In genomic region chr17:30970757-30971567, GRCh38 we compare ENCODE assay signal across 8 cellular contexts. TPM values are rescaled to one million over a fixed set of nuclear protein-coding genes. Genes with fewer than 3 reads are reported as not detected.
DNase-seq lines count a peak whose midpoint lies in the region; ATAC-seq and TF ChIP-seq lines count a peak whose summit lies in the region.

A gene with protein sequence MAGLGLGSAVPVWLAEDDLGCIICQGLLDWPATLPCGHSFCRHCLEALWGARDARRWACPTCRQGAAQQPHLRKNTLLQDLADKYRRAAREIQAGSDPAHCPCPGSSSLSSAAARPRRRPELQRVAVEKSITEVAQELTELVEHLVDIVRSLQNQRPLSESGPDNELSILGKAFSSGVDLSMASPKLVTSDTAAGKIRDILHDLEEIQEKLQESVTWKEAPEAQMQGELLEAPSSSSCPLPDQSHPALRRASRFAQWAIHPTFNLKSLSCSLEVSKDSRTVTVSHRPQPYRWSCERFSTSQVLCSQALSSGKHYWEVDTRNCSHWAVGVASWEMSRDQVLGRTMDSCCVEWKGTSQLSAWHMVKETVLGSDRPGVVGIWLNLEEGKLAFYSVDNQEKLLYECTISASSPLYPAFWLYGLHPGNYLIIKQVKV (plus strand): TSS chr17:30971039. CDS start chr17:30971074, 35 bp downstream.

- intact Hi-C loops in thyroid gland (cut with DNase I), result no loop called here

- DNase-seq in CD1c-positive myeloid dendritic cell (ENCODE audit: extremely low spot score) (peak; percentile 76), HPDE6-E6E7 (ENCODE audit: extremely low spot score) (peak; percentile 89), SJCRH30 (peak; percentile 56 to 65), glomerular endothelial cell (ENCODE audit: extremely low read depth, low read depth, low spot score) (no peak), omental fat pad (ENCODE audit: low spot score) (peak; percentile 50), thyroid gland (peak; percentile 90 to 91)
- peak; percentile 66 to 75 for DNase-seq in activated naive CD4-positive, alpha-beta T cell treated with anti-CD3 and anti-CD28 coated beads, Interleukin-2, amount 50 U/mL, for 72 hours (ENCODE audit: low spot score in 2 of 2)

- peak in 1 of 3 donors; percentile 42 for TF ChIP-seq CTCF in omental fat pad (IDR thresholded peaks at IDR 0.05)
- peak in 5 of 6 experiments; percentile 11 to 73 (median 44) for TF ChIP-seq CTCF in thyroid gland (IDR thresholded peaks at IDR 0.05)

- H3K27ac ChIP-seq in SJCRH30, result peak within 1 kb of the TSS; percentile 32; the same call in 1 of the 2 replicates
- H3K27ac ChIP-seq in thyroid gland, result peak within 1 kb of the TSS; percentile 79 to 95 (median 88)

- H3K9me3 ChIP-seq in SJCRH30 (replicated peaks) (no peaks in the 10 kb centered on the region), thyroid gland (no peaks in the 10 kb centered on the region)

- peaks cover 0 to 5% of the 10 kb centered on the region in 2 donors for H3K9me3 Mint-ChIP-seq in activated naive CD4-positive, alpha-beta T cell treated with anti-CD3 and anti-CD28 coated beads, Interleukin-2, amount 50 U/mL, for 72 hours

- peaks cover 28 to 30% of the 10 kb centered on the region in 2 donors for H3K36me3 Mint-ChIP-seq in activated naive CD4-positive, alpha-beta T cell treated with anti-CD3 and anti-CD28 coated beads, Interleukin-2, amount 50 U/mL, for 72 hours

- TF ChIP-seq POLR2A in thyroid gland (IDR thresholded peaks at IDR 0.05), result peak; percentile 84 to 96

- peak within 1 kb of the TSS; percentile 95 to 96 for H3K27ac Mint-ChIP-seq in activated naive CD4-positive, alpha-beta T cell treated with anti-CD3 and anti-CD28 coated beads, Interleukin-2, amount 50 U/mL, for 72 hours

- H3K27me3 ChIP-seq in SJCRH30 (no peaks in the 10 kb centered on the region), thyroid gland (no peaks in the 10 kb centered on the region)

- 0 to 1% methylated on average over 43 to 50 of the region's 70 CpGs for WGBS in thyroid gland, 2 donors

- no peaks in the 10 kb centered on the region for H3K4me1 ChIP-seq in SJCRH30
- H3K4me1 ChIP-seq in thyroid gland, result peaks cover 6 to 25% of the 10 kb centered on the region in 2 donors

- no peaks in the 10 kb centered on the region for H3K36me3 ChIP-seq in SJCRH30
- H3K36me3 ChIP-seq in thyroid gland, result no peaks in the 10 kb centered on the region

- peak within 1 kb of the TSS; percentile 58 for H3K4me3 ChIP-seq in SJCRH30
- peak within 1 kb of the TSS; percentile 7 to 83 (median 63) for H3K4me3 ChIP-seq in thyroid gland (replicated peaks in 1 of 3)

- ATAC-seq in GM19351 (IDR thresholded peaks at IDR 0.05; ENCODE audit: unreplicated experiment), result peak; percentile 66
- ATAC-seq in activated naive CD4-positive, alpha-beta T cell treated with anti-CD3 and anti-CD28 coated beads, Interleukin-2, amount 50 U/mL, for 72 hours, result peak; percentile 83 to 90
- peak; percentile 97 for ATAC-seq in omental fat pad (ENCODE audit: low FRiP score)

RNA-seq across cellular contexts. Expression of the gene that starts here (rescaled TPM):
- 1.0 and 1.1 TPM in 2 replicates for total RNA-seq in SJCRH30 (2014; rRNA removed; shearing (Covaris generic))
- total RNA-seq in activated naive CD4-positive, alpha-beta T cell treated with anti-CD3 and anti-CD28 coated beads, Interleukin-2, amount 50 U/mL, for 72 hours, result 1 to 10 TPM; 3.7 to 4.2 TPM
- total RNA-seq in glomerular endothelial cell, result 18.1 and 24.2 TPM in 2 replicates
- total RNA-seq in omental fat pad, result 10 to 100 TPM; 24.7 to 57.5 (median 40.5) TPM
- total RNA-seq in thyroid gland, result 10 to 100 TPM; 24.8 to 37.2 (median 31.7) TPM
